9 cellular contexts compared by ENCODE assay signal in the genomic region with DNA sequence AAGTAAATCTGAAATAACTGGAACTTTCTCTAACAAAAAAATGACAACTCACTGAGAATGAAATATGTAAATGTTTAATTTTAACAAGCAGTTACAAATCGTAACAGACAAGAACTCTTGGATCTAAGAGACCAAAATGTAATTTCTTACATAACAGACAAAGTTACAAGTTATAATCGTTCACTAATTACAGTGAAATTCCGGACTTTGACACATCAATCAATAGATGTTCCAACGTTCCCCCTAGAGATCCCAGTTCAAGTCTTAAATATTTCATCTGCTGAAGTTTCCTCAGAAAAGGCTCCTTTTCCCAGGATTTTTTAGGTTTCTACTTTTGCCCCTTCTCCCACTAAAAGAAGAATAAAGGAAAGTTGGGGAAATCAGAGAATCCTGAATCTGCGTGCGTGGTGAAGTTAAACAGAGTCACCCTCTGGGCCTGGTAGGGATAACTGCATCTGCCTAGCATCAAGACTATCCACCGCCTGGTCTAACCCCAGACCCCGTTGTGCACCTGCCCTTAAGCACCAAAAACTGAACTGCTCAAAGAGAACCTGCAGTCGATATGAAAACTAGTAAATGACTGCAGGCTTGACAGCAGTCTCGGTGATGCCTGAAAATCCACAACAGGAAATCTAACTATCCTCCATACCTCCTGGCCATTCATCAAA. TPM values are rescaled to one million over a fixed set of nuclear protein-coding genes. Genes with fewer than 3 reads are reported as not detected.
DNase-seq lines count a peak whose midpoint lies in the region; ATAC-seq, FAIRE-seq and TF ChIP-seq lines count a peak whose summit lies in the region.
"Had no signal": no experiment of that assay in that cellular context is flagged by ENCODE, and none has a peak within 500 bp of the region (broad histone marks: within the 10 kb centered on the region; RNA-seq: fewer than 3 reads in every experiment).

No MANE protein-coding gene starts in this region.

- peak in 2 of 4 donors; percentile 1 to 3 for ATAC-seq in pancreas
- no peak for ATAC-seq in HG02571 (IDR thresholded peaks at IDR 0.05; ENCODE audit: unreplicated experiment)
- no peak for ATAC-seq in HG02870 (IDR thresholded peaks at IDR 0.05; ENCODE audit: unreplicated experiment)
- ATAC-seq in HG03432 (IDR thresholded peaks at IDR 0.05; ENCODE audit: unreplicated experiment) = no peak

- no peak for FAIRE-seq in pancreas (lab: Jason Lieb, UNC)
- FAIRE-seq: TTC549 had no signal

- DNase-seq in COLO668 (lab: John Stamatoyannopoulos, UW; ENCODE audit: unreplicated experiment) = peak; percentile 32
- no peak for DNase-seq in H7
- DNase-seq in esophagus squamous epithelium (lab: John Stamatoyannopoulos, UW) = no peak
- no peak for DNase-seq in pancreas

- no peak for TF ChIP-seq POLR2A in esophagus squamous epithelium (IDR thresholded peaks at IDR 0.05)

- H3K27ac ChIP-seq in VCaP = peak overlapping the region; percentile 96
- H3K27ac ChIP-seq in esophagus squamous epithelium = peak overlapping the region; percentile 97 to 99 (median 97)
- peak overlapping the region; percentile 77 to 98 (median 92) for H3K27ac ChIP-seq in pancreas

- intact Hi-C loops in esophagus squamous epithelium (cut with DNase I) (loop anchor here (10.0 kb wide), 1 partner anchor 187 kb away; no protein-coding TSS in a partner anchor), pancreas (cut with DNase I) (no loop called here)

- H3K9me3 ChIP-seq in esophagus squamous epithelium (no peaks in the 10 kb centered on the region), pancreas (no peaks in the 10 kb centered on the region)

- peaks cover 3 to 61% (median 24%) of the 10 kb centered on the region in 3 donors for H3K4me1 ChIP-seq in esophagus squamous epithelium
- peaks cover 11 to 30% (median 27%) of the 10 kb centered on the region in 3 donors for H3K4me1 ChIP-seq in pancreas

- H3K27me3 ChIP-seq in H7 (ENCODE audit: control insufficient read depth, insufficient read depth, low read length) (no peaks in the 10 kb centered on the region), esophagus squamous epithelium (no peaks in the 10 kb centered on the region), pancreas (no peaks in the 10 kb centered on the region)

- 0 out of 2 replicates have a peak, but pooled peaks have one; percentile 6 for TF ChIP-seq CTCF in VCaP (conservative IDR thresholded peaks at IDR 0.05)
- no peak for TF ChIP-seq CTCF in esophagus squamous epithelium (IDR thresholded peaks at IDR 0.05)
- no peak for TF ChIP-seq CTCF in pancreas (IDR thresholded peaks at IDR 0.05)

- H3K4me3 ChIP-seq in H7 (ENCODE audit: insufficient read depth, low read depth, low read length) (peak overlapping the region; percentile 77), esophagus squamous epithelium (peak overlapping the region; percentile 74 to 89 (median 81)), pancreas (peak overlapping the region; percentile 58 to 89 (median 74))

- WGBS in esophagus squamous epithelium, 2 donors = 12 to 18% methylated on average over 10 of the region's 10 CpGs
- WGBS in pancreas, 2 donors = 5 to 6% methylated on average over 10 of the region's 10 CpGs

- H3K36me3 ChIP-seq in H7 (replicated peaks; ENCODE audit: control insufficient read depth, insufficient read depth, low read length) = no peaks in the 10 kb centered on the region
- no peaks in the 10 kb centered on the region for H3K36me3 ChIP-seq in esophagus squamous epithelium
- no peaks in the 10 kb centered on the region for H3K36me3 ChIP-seq in pancreas

RNA-seq across cellular contexts. Expression of a gene that starts 2.3 kb away (rescaled TPM):
- total RNA-seq in H7 (2014; rRNA removed; shearing (Covaris generic)) = 11.9 and 14.8 TPM in 2 replicates
- total RNA-seq in esophagus squamous epithelium (10 to 100 TPM; 16.6 to 30.2 (median 23.4) TPM), pancreas (10 to 100 TPM in 5 of 6 donors, 1 to 10 TPM in 1; 7.4 to 32.3 (median 14.2) TPM)
- polyA plus RNA-seq in pancreas = 1 to 10 TPM; 6.8 to 10.0 TPM
